In the genomic region with DNA sequence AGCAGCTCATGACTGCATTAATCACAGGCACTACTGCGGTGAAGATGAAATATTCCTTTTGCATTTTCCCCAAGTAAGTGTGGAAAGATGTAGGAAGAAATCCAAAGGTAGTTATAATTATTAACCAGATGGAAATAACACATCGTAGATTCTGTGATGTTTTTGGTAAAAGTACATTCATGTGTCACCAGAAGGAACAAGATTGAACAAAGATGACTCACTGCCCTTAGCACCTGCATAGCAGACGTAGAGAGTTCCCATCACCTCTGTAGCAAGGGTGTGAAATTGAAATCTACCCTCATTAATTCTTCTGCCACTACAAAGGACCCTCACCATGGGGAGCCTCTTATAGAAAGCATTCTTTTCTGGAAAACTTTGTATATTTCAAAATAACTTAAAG, we compare ENCODE assay signal across 13 cellular contexts. TPM values are rescaled to one million over a fixed set of nuclear protein-coding genes. Genes with fewer than 3 reads are reported as not detected.
DNase-seq lines count a peak whose midpoint lies in the region; ATAC-seq, FAIRE-seq and TF ChIP-seq lines count a peak whose summit lies in the region.
"Had no signal": no experiment of that assay in that cellular context is flagged by ENCODE, and none has a peak within 500 bp of the region (broad histone marks: within the 10 kb centered on the region; RNA-seq: fewer than 3 reads in every experiment).

No MANE protein-coding gene starts in this region.

- H3K27ac Mint-ChIP-seq in activated T-cell treated with anti-CD3 and anti-CD28 coated beads, Interleukin-2, amount 50 U/mL, for 72 hours = no peak overlapping the region
- H3K27ac Mint-ChIP-seq in osteocyte (ENCODE audit: unreplicated experiment) = no peak overlapping the region
- H3K27ac Mint-ChIP-seq in stimulated activated memory B cell treated with anti-CD40 and anti-IgM and Interleukin-4, amounts not matched to agents 10 μg/mL and 1 μg/mL and 100 μg/mL, for 72 hours = no peak overlapping the region

- intact Hi-C loops in right lobe of liver (cut with DNase I) = no loop called here
- intact Hi-C loops in upper lobe of right lung (cut with DNase I) = no loop called here

- H3K4me1 ChIP-seq in right lobe of liver = peaks cover 2 to 32% (median 17%) of the 10 kb centered on the region in 4 donors
- H3K4me1 ChIP-seq in upper lobe of right lung = peaks cover 63% of the 10 kb centered on the region

- peaks cover 70% of the 10 kb centered on the region for H3K4me1 Mint-ChIP-seq in activated T-cell treated with anti-CD3 and anti-CD28 coated beads, Interleukin-2, amount 50 U/mL, for 72 hours (ENCODE audit: low read depth)
- peaks cover 85% of the 10 kb centered on the region for H3K4me1 Mint-ChIP-seq in osteocyte (ENCODE audit: unreplicated experiment)
- peaks cover 67% of the 10 kb centered on the region for H3K4me1 Mint-ChIP-seq in stimulated activated memory B cell treated with anti-CD40 and anti-IgM and Interleukin-4, amounts not matched to agents 10 μg/mL and 1 μg/mL and 100 μg/mL, for 72 hours

- peak; percentile 41 to 44 for ATAC-seq in activated T-cell treated with anti-CD3 and anti-CD28 coated beads, Interleukin-2, amount 50 U/mL, for 72 hours (replicated peaks in 1 of 2)
- ATAC-seq in right lobe of liver (peak in 3 of 4 donors; percentile 18 to 71 (median 30)), upper lobe of right lung (peak; percentile 50), GM18907 (IDR thresholded peaks at IDR 0.05; ENCODE audit: unreplicated experiment) (no peak)
- ATAC-seq in stimulated activated memory B cell treated with anti-CD40 and anti-IgM and Interleukin-4, amounts not matched to agents 10 μg/mL and 1 μg/mL and 100 μg/mL, for 72 hours = no peak
- ATAC-seq: left ventricle myocardium superior had no signal

- no peak for TF ChIP-seq POLR2A in right lobe of liver (IDR thresholded peaks at IDR 0.05)

- H3K36me3 Mint-ChIP-seq in activated T-cell treated with anti-CD3 and anti-CD28 coated beads, Interleukin-2, amount 50 U/mL, for 72 hours (ENCODE audit: insufficient read depth in 2 of 2) = no peaks in the 10 kb centered on the region
- no peaks in the 10 kb centered on the region for H3K36me3 Mint-ChIP-seq in osteocyte (ENCODE audit: unreplicated experiment)
- H3K36me3 Mint-ChIP-seq in stimulated activated memory B cell treated with anti-CD40 and anti-IgM and Interleukin-4, amounts not matched to agents 10 μg/mL and 1 μg/mL and 100 μg/mL, for 72 hours = peaks cover 15% of the 10 kb centered on the region

- TF ChIP-seq CTCF in bronchial epithelial cell (IDR thresholded peaks at IDR 0.05; ENCODE audit: insufficient read depth, low read length, severe bottlenecking) = no peak
- TF ChIP-seq CTCF in right lobe of liver (IDR thresholded peaks at IDR 0.05) = no peak
- TF ChIP-seq CTCF in upper lobe of right lung (IDR thresholded peaks at IDR 0.05) = no peak
- no peak for TF ChIP-seq CTCF in osteocyte (IDR thresholded peaks at IDR 0.05)

- 42% methylated on average over 3 of the region's 3 CpGs for WGBS in right lobe of liver (ENCODE audit: insufficient coverage, low coverage, low lambda C conversion rate, missing lambda C conversion rate)

- no peaks in the 10 kb centered on the region for H3K27me3 Mint-ChIP-seq in activated T-cell treated with anti-CD3 and anti-CD28 coated beads, Interleukin-2, amount 50 U/mL, for 72 hours (ENCODE audit: low read depth)
- H3K27me3 Mint-ChIP-seq in osteocyte (ENCODE audit: unreplicated experiment) = no peaks in the 10 kb centered on the region
- no peaks in the 10 kb centered on the region for H3K27me3 Mint-ChIP-seq in stimulated activated memory B cell treated with anti-CD40 and anti-IgM and Interleukin-4, amounts not matched to agents 10 μg/mL and 1 μg/mL and 100 μg/mL, for 72 hours

- H3K9me3 Mint-ChIP-seq in activated T-cell treated with anti-CD3 and anti-CD28 coated beads, Interleukin-2, amount 50 U/mL, for 72 hours = no peaks in the 10 kb centered on the region
- H3K9me3 Mint-ChIP-seq in osteocyte (ENCODE audit: unreplicated experiment) = no peaks in the 10 kb centered on the region
- no peaks in the 10 kb centered on the region for H3K9me3 Mint-ChIP-seq in stimulated activated memory B cell treated with anti-CD40 and anti-IgM and Interleukin-4, amounts not matched to agents 10 μg/mL and 1 μg/mL and 100 μg/mL, for 72 hours

- H3K27ac ChIP-seq in right lobe of liver (peak overlapping the region; percentile 9 to 64 (median 31)), upper lobe of right lung (peak overlapping the region; percentile 28)

- DNase-seq in activated T-cell treated with anti-CD3 and anti-CD28 coated beads, Interleukin-2, amount 50 U/mL, for 72 hours = no peak
- DNase-seq in activated T-cell treated with anti-CD3 and anti-CD28 coated beads, Interleukin-2, amount 50 U/mL, for 1 hour = no peak
- DNase-seq in bronchial epithelial cell (ENCODE audit: low read depth) (peak; percentile 84), right lobe of liver (no peak), upper lobe of right lung (no peak), osteocyte (ENCODE audit: extremely low spot score, unreplicated experiment) (no peak)
- DNase-seq: activated CD4-positive, CD25-positive, alpha-beta regulatory T cell treated with anti-CD3 and anti-CD28 coated beads, Interleukin-2, amount 50 U/mL, for 72 hours; anterior cingulate cortex; left ventricle myocardium superior; posterior cingulate gyrus had no signal

- H3K4me3 ChIP-seq in bronchial epithelial cell (ENCODE audit: low read depth, low read length) (no peak overlapping the region), right lobe of liver (no peak overlapping the region), upper lobe of right lung (no peak overlapping the region)
- H3K4me3 ChIP-seq: SJCRH30 had no signal

- H3K9me3 ChIP-seq in right lobe of liver (no peaks in the 10 kb centered on the region), upper lobe of right lung (no peaks in the 10 kb centered on the region)
- H3K9me3 ChIP-seq: SJCRH30 had no signal

- FAIRE-seq in bronchial epithelial cell (lab: Jason Lieb, UNC) = no peak

- H3K4me3 Mint-ChIP-seq in activated T-cell treated with anti-CD3 and anti-CD28 coated beads, Interleukin-2, amount 50 U/mL, for 72 hours = no peak overlapping the region
- H3K4me3 Mint-ChIP-seq in osteocyte (ENCODE audit: unreplicated experiment) = no peak overlapping the region
- no peak overlapping the region for H3K4me3 Mint-ChIP-seq in stimulated activated memory B cell treated with anti-CD40 and anti-IgM and Interleukin-4, amounts not matched to agents 10 μg/mL and 1 μg/mL and 100 μg/mL, for 72 hours

- H3K36me3 ChIP-seq in bronchial epithelial cell (ENCODE audit: control insufficient read depth, insufficient read depth, low read length) = no peaks in the 10 kb centered on the region
- H3K36me3 ChIP-seq in right lobe of liver = no peaks in the 10 kb centered on the region
- no peaks in the 10 kb centered on the region for H3K36me3 ChIP-seq in upper lobe of right lung
- H3K36me3 ChIP-seq: SJCRH30 had no signal

- H3K27me3 ChIP-seq in bronchial epithelial cell (ENCODE audit: control insufficient read depth, insufficient read depth, low read length) (no peaks in the 10 kb centered on the region), right lobe of liver (no peaks in the 10 kb centered on the region), upper lobe of right lung (no peaks in the 10 kb centered on the region)
- H3K27me3 ChIP-seq: SJCRH30 had no signal

RNA-seq across cellular contexts. Expression of a gene that starts 37.0 kb away (rescaled TPM):
- total RNA-seq in activated T-cell treated with anti-CD3 and anti-CD28 coated beads, Interleukin-2, amount 50 U/mL, for 72 hours = 10 to 100 TPM; 15.9 to 18.8 TPM
- total RNA-seq in bronchial epithelial cell = 36.5 and 42.4 TPM in 2 replicates
- total RNA-seq in right lobe of liver = 10 to 100 TPM in 4 of 6 experiments, 1 to 10 TPM in 2; 8.8 to 14.1 (median 10.9) TPM
- 35.0 TPM for total RNA-seq in upper lobe of right lung
- total RNA-seq in osteocyte = 23.6 and 24.1 TPM in 2 replicates

Comparison
In these comparisons a context has a peak if more than half of its experiments do, and no peak if none do; other contexts are left out.
1. ATAC-seq: peak in activated T-cell treated with anti-CD3 and anti-CD28 coated beads, Interleukin-2, amount 50 U/mL, for 72 hours (2 of 2), right lobe of liver (3 of 4) and upper lobe of right lung (single experiment); none in stimulated activated memory B cell treated with anti-CD40 and anti-IgM and Interleukin-4, amounts not matched to agents 10 μg/mL and 1 μg/mL and 100 μg/mL, for 72 hours (single experiment) and GM18907 (single experiment).